ENCODE assay signal across 10 cellular contexts in genomic region chr15:62403164-62403809, GRCh38. TPM values are rescaled to one million over a fixed set of nuclear protein-coding genes. Genes with fewer than 3 reads are reported as not detected.
DNase-seq lines count a peak whose midpoint lies in the region; ATAC-seq and TF ChIP-seq lines count a peak whose summit lies in the region.
"Had no signal": no experiment of that assay in that cellular context is flagged by ENCODE, and none has a peak within 500 bp of the region (broad histone marks: within the 10 kb centered on the region; RNA-seq: fewer than 3 reads in every experiment).

No MANE protein-coding gene starts in this region.

- H3K9me3 Mint-ChIP-seq in HFFc6 = peaks cover 28% of the 10 kb centered on the region
- H3K9me3 Mint-ChIP-seq: stimulated activated effector memory CD8-positive, alpha-beta T cell treated with anti-CD3 and anti-CD28 coated beads, Interleukin-12 subunit alpha, Interleukin-12 subunit beta, amount 100 ng/mL, for 72 hours had no signal

- 66% methylated on average over 8 of the region's 8 CpGs for WGBS in SK-N-SH (ENCODE audit: low lambda C conversion rate)

- peaks cover 51% of the 10 kb centered on the region for H3K4me1 Mint-ChIP-seq in HFFc6 (ENCODE audit: low read depth)
- H3K4me1 Mint-ChIP-seq: naive B cell; stimulated activated effector memory CD8-positive, alpha-beta T cell treated with anti-CD3 and anti-CD28 coated beads, Interleukin-12 subunit alpha, Interleukin-12 subunit beta, amount 100 ng/mL, for 72 hours had no signal

- peaks cover 4% of the 10 kb centered on the region for H3F3A ChIP-seq in SK-N-SH (replicated peaks; ENCODE audit: insufficient read depth)

- TF ChIP-seq RAD21 in SK-N-SH (IDR thresholded peaks at IDR 0.05; ENCODE audit: low read length) = no peak

- peaks cover 5 to 7% of the 10 kb centered on the region in 2 experiments; a peak in 2 of 4 replicates for H3K4me1 ChIP-seq in SK-N-SH (ENCODE audit: control insufficient read depth in 1 of 2, insufficient read depth in 2 of 2, low read depth in 1 of 2, low read length in 1 of 2)

- TF ChIP-seq EP300 in SK-N-SH (IDR thresholded peaks at IDR 0.05; ENCODE audit: borderline replicate concordance in 1 of 2, low read depth in 1 of 2, low read length in 1 of 2) = peak in 1 of 2 experiments; percentile 38; a peak in 1 of 4 replicates

- peaks cover 58% of the 10 kb centered on the region for H3K79me2 ChIP-seq in SK-N-SH (ENCODE audit: insufficient read depth)

- H3K9me3 ChIP-seq in SK-N-SH = peaks cover 10% of the 10 kb centered on the region; the same call in 1 of the 2 replicates

- no peaks in the 10 kb centered on the region for H4K20me1 ChIP-seq in SK-N-SH (ENCODE audit: insufficient read depth)

- in situ Hi-C loops in G401 (cut with HindIII; ENCODE audit: low sequenced_read_pairs) = no loop called here

- H3K9ac ChIP-seq in SK-N-SH = no peak overlapping the region

- TF ChIP-seq CTCF in HFFc6 (IDR thresholded peaks at IDR 0.05) (peak; percentile 13; the same call in 1 of the 2 replicates), SK-N-SH (IDR thresholded peaks at IDR 0.05) (no peak), fibroblast of the aortic adventitia (IDR thresholded peaks at IDR 0.05; ENCODE audit: insufficient read depth, low read length) (no peak)

- H3K4me3 ChIP-seq in SK-N-SH (ENCODE audit: low read depth in 2 of 2, low read length in 1 of 2) (no peak overlapping the region), fibroblast of the aortic adventitia (ENCODE audit: low read depth, low read length) (no peak overlapping the region), skeletal muscle cell (ENCODE audit: low read depth, low read length) (no peak overlapping the region)

- H3K4me2 ChIP-seq in SK-N-SH = peak overlapping the region; percentile 35; the same call in 1 of the 2 replicates

- ATAC-seq in GM21528 (IDR thresholded peaks at IDR 0.05; ENCODE audit: low FRiP score, unreplicated experiment) = no peak
- ATAC-seq: stimulated activated effector memory CD8-positive, alpha-beta T cell treated with anti-CD3 and anti-CD28 coated beads, Interleukin-12 subunit alpha, Interleukin-12 subunit beta, amount 100 ng/mL, for 72 hours had no signal

- H2AFZ ChIP-seq in SK-N-SH (ENCODE audit: low read depth) = no peak overlapping the region

- peak overlapping the region in 1 of 2 experiments; percentile 48; a peak in 2 of 4 replicates for H3K27ac ChIP-seq in SK-N-SH (ENCODE audit: low read depth in 2 of 2, low read length in 1 of 2)

- POLR2A ChIA-PET in SK-N-SH (lab: Yijun Ruan, JAX) = no interaction called here

- CTCF ChIA-PET in SK-N-SH (lab: Yijun Ruan, JAX) = interaction anchor here (0.7 to 6.6 kb wide), 2 partner anchors 9 to 11 kb away, joined by 3 to 33 read pairs; no protein-coding TSS in a partner anchor

- peaks cover 2% of the 10 kb centered on the region for H3K27me3 Mint-ChIP-seq in HFFc6 (ENCODE audit: insufficient read depth)

- no peaks in the 10 kb centered on the region for H3K27me3 ChIP-seq in SK-N-SH (ENCODE audit: insufficient read depth)

- peak; percentile 72 for DNase-seq in HFFc6
- DNase-seq in SK-N-SH = no peak
- DNase-seq in fibroblast of the aortic adventitia (ENCODE audit: low read depth) = peak; percentile 69
- DNase-seq in skeletal muscle cell (ENCODE audit: low read depth) = peak; percentile 41
- no peak for DNase-seq in G401 (ENCODE audit: low spot score)
- no peak for DNase-seq in ecto neural progenitor cell (ENCODE audit: low spot score)
- DNase-seq: GOT3, naive B cell had no signal

- peaks cover 0 to 9% of the 10 kb centered on the region in 2 experiments for H3K36me3 ChIP-seq in SK-N-SH (replicated peaks in 1 of 2; ENCODE audit: control insufficient read depth in 1 of 2, insufficient read depth in 2 of 2, low read length in 1 of 2)

- no peaks in the 10 kb centered on the region for H3K9me2 ChIP-seq in SK-N-SH

- peak overlapping the region; percentile 54 for H3K4me3 Mint-ChIP-seq in HFFc6
- H3K4me3 Mint-ChIP-seq: naive B cell; stimulated activated effector memory CD8-positive, alpha-beta T cell treated with anti-CD3 and anti-CD28 coated beads, Interleukin-12 subunit alpha, Interleukin-12 subunit beta, amount 100 ng/mL, for 72 hours had no signal

- peaks cover 48% of the 10 kb centered on the region for H3K36me3 Mint-ChIP-seq in HFFc6 (ENCODE audit: low read depth)
- H3K36me3 Mint-ChIP-seq: stimulated activated effector memory CD8-positive, alpha-beta T cell treated with anti-CD3 and anti-CD28 coated beads, Interleukin-12 subunit alpha, Interleukin-12 subunit beta, amount 100 ng/mL, for 72 hours had no signal

- H3K27ac Mint-ChIP-seq in HFFc6 = peak overlapping the region; percentile 86
- H3K27ac Mint-ChIP-seq: stimulated activated effector memory CD8-positive, alpha-beta T cell treated with anti-CD3 and anti-CD28 coated beads, Interleukin-12 subunit alpha, Interleukin-12 subunit beta, amount 100 ng/mL, for 72 hours had no signal

TF ChIP-seq in SK-N-SH, 30 proteins besides CTCF, POLR2A, EP300 and RAD21 (continues in another document):
- TF ChIP-seq ELF1 (IDR thresholded peaks at IDR 0.05) (no peak), JUND (IDR thresholded peaks at IDR 0.05) (peak; percentile 60), FOSL2 (IDR thresholded peaks at IDR 0.05; ENCODE audit: borderline replicate concordance, low read depth) (peak; percentile 71), USF2 (IDR thresholded peaks at IDR 0.05; ENCODE audit: borderline replicate concordance, low read depth, low read length) (no peak), IRF3 (IDR thresholded peaks at IDR 0.05; ENCODE audit: low read depth, low read length) (no peak), GATA2 (CRISPR knock-in tag; IDR thresholded peaks at IDR 0.05) (no peak), TEAD4 (IDR thresholded peaks at IDR 0.05; ENCODE audit: borderline replicate concordance, insufficient read depth) (peak; percentile 45; the same call in 1 of the 2 replicates), MXI1 (IDR thresholded peaks at IDR 0.05; ENCODE audit: low read depth, low read length) (no peak), REST (IDR thresholded peaks at IDR 0.05; ENCODE audit: low read depth, low read length) (no peak), FOXJ3 (CRISPR knock-in tag; IDR thresholded peaks at IDR 0.05) (no peak), SMC3 (IDR thresholded peaks at IDR 0.05; ENCODE audit: low read depth, low read length) (no peak), NRF1 (IDR thresholded peaks at IDR 0.05; ENCODE audit: low read depth, low read length) (no peak)

RNA-seq across cellular contexts. Expression of gene TLN2, which starts 12.9 kb away (rescaled TPM):
- total RNA-seq in HFFc6 (2021; fragmentation: NEBNext Ultra II Directional; extraction: Animal tissue kit (Norgen Biotek cat#: 25700)) = 10 to 100 TPM; 24.6 to 30.2 (median 27.2) TPM
- polyA plus RNA-seq in SK-N-SH (2012; rRNA removed) = 25.1 and 27.2 TPM in 2 replicates
- polyA plus RNA-seq in SK-N-SH (2012; cell fraction: cytosol; rRNA removed) = 15.8 and 19.4 TPM in 2 replicates
- polyA plus RNA-seq in SK-N-SH (2012; cell fraction: nucleus; rRNA removed) = 38.0 and 41.9 TPM in 2 replicates
- total RNA-seq in fibroblast of the aortic adventitia (ENCODE audit: low replicate concordance) = 33.7 and 40.6 TPM in 2 replicates
- total RNA-seq in G401 (2014; rRNA removed; shearing (Covaris generic)) = 4.1 and 8.6 TPM in 2 replicates

Comparison
In these comparisons a context has a peak if more than half of its experiments do, and no peak if none do; other contexts are left out.
1. DNase-seq: peak in HFFc6 (single experiment), fibroblast of the aortic adventitia (single experiment) and skeletal muscle cell (single experiment); none in SK-N-SH (single experiment), G401 (single experiment) and ecto neural progenitor cell (single experiment).